ENCODE assay signal across 11 cellular contexts in the genomic region with DNA sequence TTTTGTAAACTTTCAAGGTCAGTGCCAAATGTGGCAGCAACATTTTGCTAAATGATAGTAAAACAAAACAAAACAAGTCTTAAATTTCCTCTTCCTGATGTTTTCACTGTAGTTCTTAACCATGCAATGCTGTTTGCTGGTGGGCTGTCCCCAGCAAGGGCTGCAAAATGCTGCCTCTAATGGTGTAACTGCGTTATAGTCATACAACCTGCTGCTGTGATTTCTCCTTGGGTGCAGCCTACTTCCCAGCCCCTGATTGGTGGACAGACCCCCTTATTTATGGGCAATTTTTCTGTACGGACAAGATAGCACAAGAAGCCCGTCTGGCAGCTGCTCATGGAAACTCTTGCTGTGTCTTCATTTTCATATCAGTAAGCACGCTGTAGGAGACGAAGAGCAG. TPM values are rescaled to one million over a fixed set of nuclear protein-coding genes. Genes with fewer than 3 reads are reported as not detected.
DNase-seq lines count a peak whose midpoint lies in the region; ATAC-seq, FAIRE-seq and TF ChIP-seq lines count a peak whose summit lies in the region.
"Had no signal": no experiment of that assay in that cellular context is flagged by ENCODE, and none has a peak within 500 bp of the region (broad histone marks: within the 10 kb centered on the region; RNA-seq: fewer than 3 reads in every experiment).

No MANE protein-coding gene starts in this region.

- no peak overlapping the region for H3K27ac ChIP-seq in AG04450 (ENCODE audit: low read depth, low read length)
- H3K27ac ChIP-seq: prostate gland, tibial artery had no signal

- H3K4me3 ChIP-seq in AG04450 (ENCODE audit: low read depth, low read length), result no peak overlapping the region
- H3K4me3 ChIP-seq: prostate gland, tibial artery had no signal

- peaks cover 39% of the 10 kb centered on the region for H3K27me3 Mint-ChIP-seq in T-helper 17 cell

- peak; percentile 25 for TF ChIP-seq CTCF in AG04450 (IDR thresholded peaks at IDR 0.05; ENCODE audit: low read depth, low read length)

- H3K27ac Mint-ChIP-seq in T-helper 17 cell, result no peak overlapping the region
- H3K27ac Mint-ChIP-seq: activated CD8-positive, alpha-beta T cell treated with anti-CD3 and anti-CD28 coated beads for 36 hours had no signal

- H3K36me3 Mint-ChIP-seq in T-helper 17 cell (ENCODE audit: low read depth), result peaks cover 2% of the 10 kb centered on the region

- peak; percentile 58 for ATAC-seq in GM21526 (IDR thresholded peaks at IDR 0.05; ENCODE audit: low FRiP score, unreplicated experiment)
- ATAC-seq in GM21528 (IDR thresholded peaks at IDR 0.05; ENCODE audit: low FRiP score, unreplicated experiment), result no peak
- ATAC-seq in T-helper 17 cell, result no peak
- ATAC-seq: activated CD8-positive, alpha-beta T cell treated with anti-CD3 and anti-CD28 coated beads for 36 hours had no signal

- no peaks in the 10 kb centered on the region for H3K9me3 ChIP-seq in AG04450 (ENCODE audit: control insufficient read depth, insufficient read depth, low read length)
- no peaks in the 10 kb centered on the region for H3K9me3 ChIP-seq in T-helper 17 cell (ENCODE audit: control insufficient read depth, low read length, poor library complexity, severe bottlenecking)
- H3K9me3 ChIP-seq: prostate gland, tibial artery had no signal

- FAIRE-seq in GM19239 (lab: Jason Lieb, UNC), result no peak

- no peak for DNase-seq in AG04450 (ENCODE audit: low read depth, low spot score)
- peak; percentile 6 for DNase-seq in RPMI7951 (ENCODE audit: low read depth)
- DNase-seq in hepatic stellate cell (ENCODE audit: low spot score), result peak; percentile 5
- no peak for DNase-seq in T-helper 17 cell
- DNase-seq in activated CD4-positive, alpha-beta T cell treated with anti-CD3 and anti-CD28 coated beads for 4 hours, result no peak
- DNase-seq in GM19239 (ENCODE audit: insufficient read length, low spot score), result no peak
- DNase-seq: activated CD8-positive, alpha-beta T cell treated with anti-CD3 and anti-CD28 coated beads for 36 hours; tibial artery had no signal

- POLR2A ChIA-PET in AG04450 (lab: Yijun Ruan, JAX), result no interaction called here

- CTCF ChIA-PET in AG04450 (lab: Charles Lee), result no interaction called here

- no peak overlapping the region for H3K4me3 Mint-ChIP-seq in T-helper 17 cell
- H3K4me3 Mint-ChIP-seq: activated CD8-positive, alpha-beta T cell treated with anti-CD3 and anti-CD28 coated beads for 36 hours had no signal

- H3K27me3 ChIP-seq in AG04450 (ENCODE audit: control insufficient read depth, insufficient read depth, low read length), result no peaks in the 10 kb centered on the region

- H3K4me1 Mint-ChIP-seq in T-helper 17 cell, result peaks cover under 1% of the 10 kb centered on the region

RNA-seq across cellular contexts. Expression of a gene that starts 26.6 kb away (rescaled TPM):
- not detected in 2 replicates for polyA plus RNA-seq in AG04450 (2011; rRNA removed)
- polyA minus RNA-seq in AG04450 (2011; rRNA and poly(A)+ RNA removed), result not detected in 2 replicates
- total RNA-seq in RPMI7951 (2014; rRNA removed; shearing (Covaris generic)), result not detected in 2 replicates
- under 1 TPM; 0.55 to 0.99 TPM for total RNA-seq in T-helper 17 cell

Comparison
In these comparisons a context has a peak if more than half of its experiments do, and no peak if none do; other contexts are left out.
1. DNase-seq: peak in RPMI7951 (single experiment) and hepatic stellate cell (single experiment); none in AG04450 (single experiment), T-helper 17 cell (0 of 3), activated CD4-positive, alpha-beta T cell treated with anti-CD3 and anti-CD28 coated beads for 4 hours (0 of 2) and GM19239 (single experiment).